In the genomic region with DNA sequence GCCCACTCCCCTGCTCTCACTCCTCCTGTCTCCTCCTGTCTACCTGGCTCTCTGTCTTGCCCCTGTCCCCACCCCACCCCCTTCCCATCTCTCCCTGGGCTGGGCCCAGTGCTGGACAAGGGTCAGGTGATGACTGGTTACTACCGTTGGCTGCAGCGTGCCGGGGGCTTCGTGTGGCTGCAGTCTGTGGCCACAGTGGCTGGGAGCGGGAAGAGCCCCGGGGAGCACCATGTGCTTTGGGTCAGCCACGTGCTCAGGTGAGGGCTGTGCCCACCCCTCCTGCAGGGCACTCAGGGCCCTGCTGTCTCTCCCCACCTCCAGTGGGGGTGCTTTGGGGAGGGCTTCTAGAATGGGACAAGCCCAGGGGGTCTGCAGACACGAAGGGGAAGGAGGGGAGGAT, we compare ENCODE assay signal across 22 cellular contexts. TPM values are rescaled to one million over a fixed set of nuclear protein-coding genes. Genes with fewer than 3 reads are reported as not detected.
"Had no signal": no experiment of that assay in that cellular context is flagged by ENCODE, and none has a peak within 500 bp of the region (broad histone marks: within the 10 kb centered on the region; RNA-seq: fewer than 3 reads in every experiment).

No MANE protein-coding gene starts in this region.

- H3K27ac ChIP-seq: coronary artery, hepatocyte, pancreas, spleen had no signal

- FAIRE-seq: pancreas, urothelium cell line had no signal

- H3K4me2 ChIP-seq: hepatocyte had no signal

- H3K4me3 ChIP-seq: coronary artery, hepatocyte, lung, mucosa of descending colon, pancreas, spleen had no signal

- H2AFZ ChIP-seq: hepatocyte had no signal

- H3K4me1 ChIP-seq: pancreas had no signal

- DNase-seq: effector CD4-positive, alpha-beta T cell; foreskin melanocyte; head of caudate nucleus; left colon; left ventricle myocardium superior; mesendoderm; mucosa of descending colon; natural killer cell; nucleus accumbens; spleen; stimulated activated CD4-positive, alpha-beta T cell treated with anti-CD3 and anti-CD28 coated beads, Interleukin-15, amount 100 ng/mL, for 24 hours; stimulated activated CD4-positive, alpha-beta T cell treated with anti-CD3 and anti-CD28 coated beads, Interleukin-1b, Interleukin-23, amount 100 ng/mL, for 48 hours; stimulated activated CD4-positive, alpha-beta T cell treated with anti-CD3 and anti-CD28 coated beads, Interleukin-4, amount 100 ng/mL, for 24 hours; stimulated activated naive CD4-positive, alpha-beta T cell treated with Interleukin-2 at 50 U/mL for 16 hours; trophoblast cell had no signal

- H3K79me2 ChIP-seq: hepatocyte had no signal

- H3K36me3 ChIP-seq: pancreas had no signal

- H3K27me3 ChIP-seq: hepatocyte, pancreas, spleen had no signal

- H3K9me3 ChIP-seq: mucosa of descending colon, pancreas, spleen had no signal

- ATAC-seq: left colon, left ventricle myocardium superior, mucosa of descending colon, natural killer cell, pancreas, sciatic nerve had no signal

RNA-seq across cellular contexts. Expression of a gene that starts 21.2 kb away (rescaled TPM):
- total RNA-seq: dermis microvascular lymphatic vessel endothelial cell had no signal
